15 cellular contexts compared by ENCODE assay signal in the genomic region with DNA sequence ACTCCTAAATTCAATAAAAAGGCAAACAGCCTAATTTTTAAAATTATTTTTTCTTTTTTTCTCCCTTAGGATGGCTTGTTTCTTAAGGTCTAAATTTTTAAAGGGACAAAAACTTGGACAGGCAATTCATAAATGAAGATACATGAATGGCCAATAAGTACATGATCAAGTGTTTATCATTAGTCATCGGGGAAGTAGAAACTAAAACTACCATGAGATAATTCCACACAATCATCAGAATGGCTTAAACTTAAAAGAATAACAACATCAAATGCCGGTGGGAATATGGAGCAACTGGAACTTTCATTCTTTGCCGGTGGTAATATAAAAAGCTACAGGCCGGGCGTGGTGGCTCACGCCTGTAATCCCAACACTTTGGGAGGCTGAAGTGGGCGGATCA. TPM values are rescaled to one million over a fixed set of nuclear protein-coding genes. Genes with fewer than 3 reads are reported as not detected.
A peak's percentile ranks its signal among the peaks of the same experiment; 100 is the strongest.
DNase-seq lines count a peak whose midpoint lies in the region; ATAC-seq, FAIRE-seq and TF ChIP-seq lines count a peak whose summit lies in the region.
"Had no signal": no experiment of that assay in that cellular context is flagged by ENCODE, and none has a peak within 500 bp of the region (broad histone marks: within the 10 kb centered on the region; RNA-seq: fewer than 3 reads in every experiment).

No MANE protein-coding gene starts in this region.

- no peaks in the 10 kb centered on the region for H3K36me3 ChIP-seq in IMR-90 (ENCODE audit: control insufficient read depth, insufficient read depth, low read length)
- no peaks in the 10 kb centered on the region for H3K36me3 ChIP-seq in astrocyte (ENCODE audit: insufficient read depth, low read length)
- no peaks in the 10 kb centered on the region for H3K36me3 ChIP-seq in gastrocnemius medialis
- no peaks in the 10 kb centered on the region for H3K36me3 ChIP-seq in aorta (ENCODE audit: control insufficient read depth in 1 of 2, insufficient read depth in 2 of 2, low read length in 1 of 2)

- H3K14ac ChIP-seq in IMR-90 (replicated peaks; ENCODE audit: low read depth, low read length), result no peak overlapping the region

- peaks cover 2% of the 10 kb centered on the region for H3K36me3 Mint-ChIP-seq in astrocyte (ENCODE audit: low read depth, unreplicated experiment)
- H3K36me3 Mint-ChIP-seq: CD14-positive monocyte; CD8-positive, alpha-beta memory T cell had no signal

- no TSS peak for BruUV-seq in IMR-90 (replicated peaks; lab: Mats Ljungman, UMichigan)

- H2AK5ac ChIP-seq in IMR-90 (ENCODE audit: low read depth, low read length), result 0 out of 2 replicates have a peak overlapping the region, but pooled peaks have one; percentile 25

- H4K8ac ChIP-seq in IMR-90 (ENCODE audit: low read depth in 2 of 2, low read length in 2 of 2), result no peak overlapping the region

- DNase-seq in IMR-90 (peak; percentile 36), astrocyte (ENCODE audit: low read depth) (no peak), foreskin keratinocyte (no peak), gastrocnemius medialis (no peak), aorta (no peak), putamen (ENCODE audit: low spot score) (no peak)
- no peak for DNase-seq in stimulated activated naive CD4-positive, alpha-beta T cell treated with Interleukin-2 at 50 U/mL for 16 hours (lab: John Stamatoyannopoulos, UW)
- DNase-seq: Caco-2; CD8-positive, alpha-beta memory T cell; DMS53; H9 had no signal

- no peak overlapping the region for H3K9ac ChIP-seq in IMR-90 (ENCODE audit: low read depth, low read length)
- no peak overlapping the region for H3K9ac ChIP-seq in astrocyte (ENCODE audit: low read length)

- H2AFZ ChIP-seq in IMR-90 (replicated peaks; ENCODE audit: low read length, poor library complexity) (no peak overlapping the region), astrocyte (ENCODE audit: low read depth, low read length) (no peak overlapping the region)
- H2AFZ ChIP-seq: GM23338 had no signal

- POLR2A ChIA-PET in IMR-90 (lab: Charles Lee; ENCODE audit: unreplicated experiment), result no interaction called here

- TF ChIP-seq CTCF in IMR-90 (conservative IDR thresholded peaks at IDR 0.05; ENCODE audit: low read depth, low read length), result no peak
- TF ChIP-seq CTCF in astrocyte (IDR thresholded peaks at IDR 0.05; ENCODE audit: insufficient read depth, low read depth, low read length), result no peak
- no peak for TF ChIP-seq CTCF in foreskin keratinocyte (conservative IDR thresholded peaks at IDR 0.05)
- no peak for TF ChIP-seq CTCF in gastrocnemius medialis (IDR thresholded peaks at IDR 0.05 in 4 of 5, conservative IDR thresholded peaks at IDR 0.05 in 1 of 5)

- H3K79me1 ChIP-seq in IMR-90 (ENCODE audit: low read depth in 1 of 2, low read length in 2 of 2), result peaks cover 5 to 24% of the 10 kb centered on the region in 2 experiments; a peak in 3 of 4 replicates

- H3K9me3 ChIP-seq in IMR-90 (ENCODE audit: control insufficient read depth, insufficient read depth, low read length), result no peaks in the 10 kb centered on the region
- no peaks in the 10 kb centered on the region for H3K9me3 ChIP-seq in astrocyte (ENCODE audit: insufficient read depth, low read depth, low read length)
- H3K9me3 ChIP-seq in gastrocnemius medialis, result no peaks in the 10 kb centered on the region
- H3K9me3 ChIP-seq in aorta (ENCODE audit: control insufficient read depth, low read length), result no peaks in the 10 kb centered on the region
- H3K9me3 ChIP-seq: Caco-2 had no signal

- H3K56ac ChIP-seq in IMR-90 (ENCODE audit: extremely low read depth, insufficient read depth, low read length), result no peak overlapping the region

- H3K4ac ChIP-seq in IMR-90 (ENCODE audit: low read depth, low read length), result no peak overlapping the region

- H3K79me2 ChIP-seq in astrocyte (ENCODE audit: insufficient read depth, low read length), result no peaks in the 10 kb centered on the region

- no peak overlapping the region for H3K27ac Mint-ChIP-seq in astrocyte (ENCODE audit: unreplicated experiment)
- H3K27ac Mint-ChIP-seq: CD14-positive monocyte; CD8-positive, alpha-beta memory T cell; GM23338 had no signal

- H3K4me2 ChIP-seq in IMR-90 (ENCODE audit: low read depth, low read length) (no peak overlapping the region), astrocyte (ENCODE audit: low read length) (no peak overlapping the region)
- H3K4me2 ChIP-seq: A549, GM23338 had no signal

- H3K18ac ChIP-seq in IMR-90 (ENCODE audit: low read depth, low read length), result no peak overlapping the region

- H3K9me3 Mint-ChIP-seq in astrocyte (ENCODE audit: unreplicated experiment), result no peaks in the 10 kb centered on the region
- H3K9me3 Mint-ChIP-seq: CD8-positive, alpha-beta memory T cell had no signal

- peak overlapping the region; percentile 60 for H2BK5ac ChIP-seq in IMR-90 (ENCODE audit: low read depth, low read length, poor library complexity, severe bottlenecking)

- H2BK20ac ChIP-seq in IMR-90 (ENCODE audit: low read depth, low read length), result no peak overlapping the region

- TF ChIP-seq RAD21 in IMR-90 (IDR thresholded peaks at IDR 0.05; ENCODE audit: low read length), result no peak

- ATAC-seq in IMR-90 (ENCODE audit: low read depth) (no peak), foreskin keratinocyte (no peak), gastrocnemius medialis (no peak), aorta (ENCODE audit: low FRiP score) (no peak)
- ATAC-seq: A549, GM23338 had no signal

- no peak overlapping the region for H3K4me3 Mint-ChIP-seq in astrocyte (ENCODE audit: unreplicated experiment)
- H3K4me3 Mint-ChIP-seq: CD14-positive monocyte; CD8-positive, alpha-beta memory T cell; GM23338; H9 had no signal

- H3K9me1 ChIP-seq in IMR-90 (ENCODE audit: insufficient read depth, low read length), result peaks cover 8% of the 10 kb centered on the region

- no peak for FAIRE-seq in astrocyte (lab: Jason Lieb, UNC)
- FAIRE-seq: A549, GM12891 had no signal

- in situ Hi-C loops in IMR-90 (cut with MboI; ENCODE audit: low sequenced_read_pairs), result no loop called here
- in situ Hi-C loops in gastrocnemius medialis (cut with MboI; ENCODE audit: low sequenced_read_pairs in 4 of 4), result no loop called here

- H3K27ac ChIP-seq in IMR-90 (ENCODE audit: insufficient read depth, low read length), result no peak overlapping the region
- peak overlapping the region; percentile 39 for H3K27ac ChIP-seq in astrocyte (ENCODE audit: low read depth, low read length)
- peak overlapping the region; percentile 23 for H3K27ac ChIP-seq in foreskin keratinocyte
- H3K27ac ChIP-seq in gastrocnemius medialis, result no peak overlapping the region
- no peak overlapping the region for H3K27ac ChIP-seq in aorta (ENCODE audit: low read depth in 1 of 2, low read length in 2 of 2)

- H3K4me1 ChIP-seq in IMR-90 (ENCODE audit: control insufficient read depth, insufficient read depth, low read length) (peaks cover 19% of the 10 kb centered on the region), astrocyte (ENCODE audit: insufficient read depth, low read length) (peaks cover 27% of the 10 kb centered on the region), foreskin keratinocyte (peaks cover 35% of the 10 kb centered on the region), gastrocnemius medialis (peaks cover 7 to 12% of the 10 kb centered on the region in 2 donors), aorta (ENCODE audit: control insufficient read depth in 1 of 2, insufficient read depth in 2 of 2, low read length in 2 of 2) (no peaks in the 10 kb centered on the region)

- H3K4me3 ChIP-seq in IMR-90 (ENCODE audit: insufficient read depth, low read depth, low read length) (no peak overlapping the region), astrocyte (ENCODE audit: insufficient read depth, low read depth, low read length) (no peak overlapping the region), gastrocnemius medialis (no peak overlapping the region), aorta (ENCODE audit: low read length in 2 of 2) (no peak overlapping the region)
- H3K4me3 ChIP-seq: A549, GM23338 had no signal

- peaks cover 24% of the 10 kb centered on the region for H3K4me1 Mint-ChIP-seq in astrocyte (ENCODE audit: low read depth, unreplicated experiment)
- H3K4me1 Mint-ChIP-seq: CD14-positive monocyte; CD8-positive, alpha-beta memory T cell; GM23338 had no signal

- H4K91ac ChIP-seq in IMR-90 (ENCODE audit: insufficient read depth, low read depth, low read length), result no peak overlapping the region

- H3K27me3 ChIP-seq in IMR-90 (ENCODE audit: control insufficient read depth, insufficient read depth, low read length) (no peaks in the 10 kb centered on the region), astrocyte (ENCODE audit: insufficient read depth, low read length) (no peaks in the 10 kb centered on the region), foreskin keratinocyte (no peaks in the 10 kb centered on the region), gastrocnemius medialis (no peaks in the 10 kb centered on the region), aorta (ENCODE audit: control insufficient read depth in 1 of 2, insufficient read depth in 2 of 2, low read length in 1 of 2) (no peaks in the 10 kb centered on the region)

- no peaks in the 10 kb centered on the region for H4K20me1 ChIP-seq in IMR-90 (ENCODE audit: insufficient read depth, low read length)
- H4K20me1 ChIP-seq in astrocyte (ENCODE audit: insufficient read depth, low read length), result no peaks in the 10 kb centered on the region

- H4K5ac ChIP-seq in IMR-90 (ENCODE audit: low read depth, low read length), result no peak overlapping the region

- no CpG with 5 or more reads among the region's 7 CpGs for WGBS in IMR-90 (ENCODE audit: extremely low coverage in 2 of 2, insufficient read length in 1 of 2), 2 experiments
- 99% methylated on average over 7 of the region's 7 CpGs for WGBS in aorta, 2 donors

- H2BK120ac ChIP-seq in IMR-90 (ENCODE audit: low read depth, low read length), result peak overlapping the region; percentile 30; the same call in 1 of the 2 replicates

- CTCF ChIA-PET in IMR-90 (lab: Yijun Ruan, JAX), result no interaction called here

- H3K27me3 Mint-ChIP-seq in astrocyte (ENCODE audit: low read depth, unreplicated experiment), result no peaks in the 10 kb centered on the region
- H3K27me3 Mint-ChIP-seq: CD8-positive, alpha-beta memory T cell had no signal

- no peak for TF ChIP-seq POLR2A in IMR-90 (IDR thresholded peaks at IDR 0.05; ENCODE audit: low read depth, low read length)
- no peak for TF ChIP-seq POLR2A in gastrocnemius medialis (IDR thresholded peaks at IDR 0.05)

- no peak overlapping the region for H2AK9ac ChIP-seq in IMR-90 (replicated peaks; ENCODE audit: low read depth, low read length, poor library complexity)

- intact Hi-C loops in IMR-90 (cut with micrococcal nuclease) (no loop called here), gastrocnemius medialis (cut with DNase I; ENCODE audit: low total_unique reads) (no loop called here), aorta (cut with DNase I) (no loop called here)

- no peak overlapping the region for H2BK15ac ChIP-seq in IMR-90 (ENCODE audit: low read depth, low read length)

- dilution Hi-C loops in IMR-90 (cut with HindIII; ENCODE audit: low sequenced_read_pairs, unreplicated experiment), result no loop called here

- H3K23ac ChIP-seq in IMR-90 (ENCODE audit: low read depth, low read length), result no peak overlapping the region

RNA-seq across cellular contexts. Expression of gene MOK, which starts 29.1 kb away (rescaled TPM):
- total RNA-seq in IMR-90 (2012; rRNA removed), result 16.8 and 24.4 TPM in 2 replicates
- polyA plus RNA-seq in IMR-90 (2012; rRNA removed), result 48.1 and 48.5 TPM in 2 replicates
- polyA plus RNA-seq in IMR-90 (2012; cell fraction: cytosol; rRNA removed), result 22.5 and 28.2 TPM in 2 replicates
- polyA plus RNA-seq in IMR-90 (2012; cell fraction: nucleus; rRNA removed; ENCODE audit: low replicate concordance), result 188 and 260 TPM in 2 replicates
- total RNA-seq in astrocyte, result 8.3 and 9.3 TPM in 2 replicates
- 22.1 and 28.9 TPM in 2 replicates for total RNA-seq in foreskin keratinocyte
- 20.1 and 27.6 TPM in 2 replicates for polyA plus RNA-seq in foreskin keratinocyte
- total RNA-seq in gastrocnemius medialis, result 1 to 10 TPM; 1.3 to 2.8 (median 2.3) TPM
- total RNA-seq in aorta, result 10 to 100 TPM in 1 of 2 donors, 1 to 10 TPM in 1; 10.0 to 16.4 TPM
- 10 to 100 TPM; 10.8 to 28.3 TPM for polyA plus RNA-seq in aorta

RNA-seq across cellular contexts. Expression of gene ZNF839, which starts 43.7 kb away (rescaled TPM):
- total RNA-seq in IMR-90 (2012; rRNA removed) (5.7 and 6.4 TPM in 2 replicates), astrocyte (7.8 and 8.0 TPM in 2 replicates), foreskin keratinocyte (8.0 and 10.2 TPM in 2 replicates), gastrocnemius medialis (10 to 100 TPM; 10.6 to 16.8 (median 14.0) TPM), aorta (10 to 100 TPM in 1 of 2 donors, 1 to 10 TPM in 1; 7.7 to 13.1 TPM)
- polyA plus RNA-seq in IMR-90 (2012; rRNA removed) (9.8 and 10.7 TPM in 2 replicates), foreskin keratinocyte (6.5 and 7.4 TPM in 2 replicates), aorta (1 to 10 TPM; 6.0 to 8.4 TPM)
- polyA plus RNA-seq in IMR-90 (2012; cell fraction: cytosol; rRNA removed), result 4.8 and 5.5 TPM in 2 replicates
- polyA plus RNA-seq in IMR-90 (2012; cell fraction: nucleus; rRNA removed; ENCODE audit: low replicate concordance), result 42.8 and 49.8 TPM in 2 replicates

Comparison
In these comparisons a context has a peak if more than half of its experiments do, and no peak if none do; other contexts are left out.
1. H3K27ac ChIP-seq: peak in astrocyte (single experiment) and foreskin keratinocyte (single experiment); none in IMR-90 (single experiment), gastrocnemius medialis (0 of 4) and aorta (0 of 2).